In genomic region chr18:77754475-77755044, GRCh38 we compare ENCODE assay signal across 16 cellular contexts.
DNase-seq lines count a peak whose midpoint lies in the region; ATAC-seq and TF ChIP-seq lines count a peak whose summit lies in the region.
"Had no signal": no experiment of that assay in that cellular context is flagged by ENCODE, and none has a peak within 500 bp of the region (broad histone marks: within the 10 kb centered on the region; RNA-seq: fewer than 3 reads in every experiment).

No MANE protein-coding gene starts in this region.

- CTCF ChIA-PET in WTC11 (lab: Charles Lee): interaction anchor here (0.8 to 1.2 kb wide), 2 partner anchors 9 to 146 kb away, joined by 3 to 4 read pairs; no protein-coding TSS in a partner anchor

- no peak for TF ChIP-seq CTCF in WTC11 (IDR thresholded peaks at IDR 0.05)

- no peaks in the 10 kb centered on the region for H3K27me3 ChIP-seq in HUES48 (ENCODE audit: control insufficient read depth, insufficient read depth, low read length)
- H3K27me3 ChIP-seq: MG63, SJCRH30 had no signal

- H3K4me1 Mint-ChIP-seq in WTC11: peaks cover 35% of the 10 kb centered on the region

- H3K27me3 Mint-ChIP-seq in WTC11 (ENCODE audit: low read depth): peaks cover 21% of the 10 kb centered on the region

- in situ Hi-C loops in KBM-7 (cut with MboI; ENCODE audit: low pct_unique_long_range_greater_than_20kb, low sequenced_read_pairs): no loop called here
- in situ Hi-C loops in G401 (cut with HindIII; ENCODE audit: low sequenced_read_pairs): no loop called here

- H3K9me3 ChIP-seq in HUES48 (ENCODE audit: control insufficient read depth, insufficient read depth, low read length): no peaks in the 10 kb centered on the region
- H3K9me3 ChIP-seq: BE2C, MG63, SJCRH30 had no signal

- no peak overlapping the region for H3K4me3 ChIP-seq in HUES48 (ENCODE audit: low read depth, low read length)
- H3K4me3 ChIP-seq: MG63, SJCRH30 had no signal

- POLR2A ChIA-PET in WTC11 (lab: Charles Lee): no interaction called here

- H3K9ac ChIP-seq in HUES48 (ENCODE audit: low read depth, low read length): no peak overlapping the region

- 0 out of 2 replicates have a peak overlapping the region, but pooled peaks have one; percentile 6 for H3K4me3 Mint-ChIP-seq in WTC11

- DNase-seq in ELF-1 (ENCODE audit: low read depth, low spot score): peak; percentile 28
- no peak for DNase-seq in WTC11 (ENCODE audit: low spot score)
- DNase-seq in iPS-NIHi7 (ENCODE audit: extremely low spot score): peak; percentile 12
- DNase-seq in KBM-7: no peak
- DNase-seq in G401 (ENCODE audit: low spot score): no peak
- DNase-seq: BE2C, DMS79, GOT3, MG63, NCI-H146, NCI-H446 treated with DMSO at 0.1 percent for 48 hours, OCI-M1, SJCRH30, T-helper 9 cell had no signal

- H3K36me3 ChIP-seq in HUES48 (ENCODE audit: control insufficient read depth, insufficient read depth, low read length): no peaks in the 10 kb centered on the region
- H3K36me3 ChIP-seq: BE2C, MG63, SJCRH30 had no signal

- H3K9me3 Mint-ChIP-seq in WTC11: peaks cover 10% of the 10 kb centered on the region

- peaks cover 23% of the 10 kb centered on the region for H3K4me1 ChIP-seq in HUES48 (ENCODE audit: control insufficient read depth, insufficient read depth, low read length)
- H3K4me1 ChIP-seq: BE2C, SJCRH30 had no signal

- no peaks in the 10 kb centered on the region for H3K36me3 Mint-ChIP-seq in WTC11

- ATAC-seq in WTC11 (peak; percentile 93), GM21528 (IDR thresholded peaks at IDR 0.05; ENCODE audit: low FRiP score, unreplicated experiment) (no peak)

- peak overlapping the region; percentile 72 for H3K27ac ChIP-seq in HUES48 (ENCODE audit: low read depth, low read length)
- H3K27ac ChIP-seq: SJCRH30 had no signal

- 0 out of 2 replicates have a peak overlapping the region, but pooled peaks have one; percentile 28 for H3K27ac Mint-ChIP-seq in WTC11

TF ChIP-seq in WTC11, 78 proteins besides CTCF, POLR2A, EP300 and RAD21:
- peak; percentile 55; the same call in 1 of the 2 replicates for TF ChIP-seq TEAD1 (CRISPR knock-in tag; IDR thresholded peaks at IDR 0.05)
- TF ChIP-seq ZNF423 (CRISPR knock-in tag; IDR thresholded peaks at IDR 0.05): peak; percentile 75
- 0 out of 2 replicates have a peak, but pooled peaks have one; percentile 63 for TF ChIP-seq ZBTB43 (CRISPR knock-in tag; IDR thresholded peaks at IDR 0.05)
- TF ChIP-seq SMAD3 (CRISPR knock-in tag; IDR thresholded peaks at IDR 0.05; ENCODE audit: borderline replicate concordance): no peak
- no peak for TF ChIP-seq ZMAT4 (CRISPR knock-in tag; IDR thresholded peaks at IDR 0.05)

Comparison
In these comparisons a context has a peak if more than half of its experiments do, and no peak if none do; other contexts are left out.
1. DNase-seq: peak in ELF-1 (single experiment) and iPS-NIHi7 (single experiment); none in WTC11 (single experiment), KBM-7 (single experiment) and G401 (single experiment).